In genomic region chr4:56757821-56758400, GRCh38 we compare ENCODE assay signal across 1 cellular context.
TF ChIP-seq lines count a peak whose summit lies in the region.

No MANE protein-coding gene starts in this region.

TF ChIP-seq in GM12878, 131 proteins besides CTCF, POLR2A, EP300 and RAD21 (continued from another document and continues in another):
- TF ChIP-seq CEBPB (IDR thresholded peaks at IDR 0.05; ENCODE audit: borderline replicate concordance in 1 of 2, low read depth in 2 of 2, low read length in 2 of 2) (no peak), RBBP5 (conservative IDR thresholded peaks at IDR 0.05) (0 out of 2 replicates have a peak, but pooled peaks have one; percentile 50), BMI1 (IDR thresholded peaks at IDR 0.05; ENCODE audit: borderline replicate concordance) (no peak), KAT2A (conservative IDR thresholded peaks at IDR 0.05; ENCODE audit: control insufficient read depth, low read depth, low read length) (no peak), TBL1XR1 (IDR thresholded peaks at IDR 0.05; ENCODE audit: low read depth, low read length) (peak; percentile 73), RUNX3 (IDR thresholded peaks at IDR 0.05; ENCODE audit: low read length) (peak; percentile 95), RELB (IDR thresholded peaks at IDR 0.05; ENCODE audit: low read depth) (peak; percentile 34; the same call in 1 of the 2 replicates), ZNF207 (IDR thresholded peaks at IDR 0.05; ENCODE audit: borderline replicate concordance) (no peak), ZNF217 (IDR thresholded peaks at IDR 0.05) (no peak), SMAD5 (IDR thresholded peaks at IDR 0.05; ENCODE audit: low read depth) (no peak; the same call in 1 of the 2 replicates), USF2 (IDR thresholded peaks at IDR 0.05; ENCODE audit: borderline replicate concordance, low read depth, low read length) (no peak), EZH2 (IDR thresholded peaks at IDR 0.05; ENCODE audit: borderline replicate concordance, control insufficient read depth, low read depth, low read length) (no peak), NKRF (conservative IDR thresholded peaks at IDR 0.05) (no peak), SREBF1 (IDR thresholded peaks at IDR 0.05; ENCODE audit: low read length) (no peak), SMAD1 (IDR thresholded peaks at IDR 0.05; ENCODE audit: low read depth, partially characterized antibody) (no peak), GABPA (IDR thresholded peaks at IDR 0.05; ENCODE audit: low read depth) (no peak), ZNF384 (IDR thresholded peaks at IDR 0.05; ENCODE audit: borderline replicate concordance, low read depth, low read length) (peak; percentile 46; the same call in 1 of the 2 replicates), BRCA1 (IDR thresholded peaks at IDR 0.05; ENCODE audit: low read depth, low read length) (no peak), SMC3 (IDR thresholded peaks at IDR 0.05; ENCODE audit: borderline replicate concordance, low read length) (peak; percentile 22; the same call in 1 of the 2 replicates), ATF3 (IDR thresholded peaks at IDR 0.05; ENCODE audit: borderline replicate concordance, extremely low read depth, low read depth, low read length) (no peak), IKZF2 (IDR thresholded peaks at IDR 0.05) (peak in 1 of 2 experiments; percentile 44; a peak in 1 of 4 replicates), IRF4 (IDR thresholded peaks at IDR 0.05; ENCODE audit: low read depth, low read length) (no peak), ZSCAN29 (IDR thresholded peaks at IDR 0.05) (no peak), MEF2B (IDR thresholded peaks at IDR 0.05; ENCODE audit: partially characterized antibody, poor library complexity, severe bottlenecking) (peak; percentile 72), SMARCA5 (IDR thresholded peaks at IDR 0.05) (no peak), USF1 (IDR thresholded peaks at IDR 0.05; ENCODE audit: borderline replicate concordance, extremely low read length, insufficient read depth, low read depth, low read length) (no peak), HDAC2 (IDR thresholded peaks at IDR 0.05) (no peak), TAF1 (IDR thresholded peaks at IDR 0.05; ENCODE audit: borderline replicate concordance, low read depth, low read length) (peak; percentile 64; the same call in 1 of the 2 replicates), YY1 (IDR thresholded peaks at IDR 0.05; ENCODE audit: low read depth, low read length) (no peak), HDGF (IDR thresholded peaks at IDR 0.05) (no peak), STAT3 (IDR thresholded peaks at IDR 0.05; ENCODE audit: low read depth, low read length) (no peak), MLLT1 (IDR thresholded peaks at IDR 0.05) (no peak), SP1 (IDR thresholded peaks at IDR 0.05; ENCODE audit: low read depth, low read length) (no peak)
- TF ChIP-seq, protein P1, sequence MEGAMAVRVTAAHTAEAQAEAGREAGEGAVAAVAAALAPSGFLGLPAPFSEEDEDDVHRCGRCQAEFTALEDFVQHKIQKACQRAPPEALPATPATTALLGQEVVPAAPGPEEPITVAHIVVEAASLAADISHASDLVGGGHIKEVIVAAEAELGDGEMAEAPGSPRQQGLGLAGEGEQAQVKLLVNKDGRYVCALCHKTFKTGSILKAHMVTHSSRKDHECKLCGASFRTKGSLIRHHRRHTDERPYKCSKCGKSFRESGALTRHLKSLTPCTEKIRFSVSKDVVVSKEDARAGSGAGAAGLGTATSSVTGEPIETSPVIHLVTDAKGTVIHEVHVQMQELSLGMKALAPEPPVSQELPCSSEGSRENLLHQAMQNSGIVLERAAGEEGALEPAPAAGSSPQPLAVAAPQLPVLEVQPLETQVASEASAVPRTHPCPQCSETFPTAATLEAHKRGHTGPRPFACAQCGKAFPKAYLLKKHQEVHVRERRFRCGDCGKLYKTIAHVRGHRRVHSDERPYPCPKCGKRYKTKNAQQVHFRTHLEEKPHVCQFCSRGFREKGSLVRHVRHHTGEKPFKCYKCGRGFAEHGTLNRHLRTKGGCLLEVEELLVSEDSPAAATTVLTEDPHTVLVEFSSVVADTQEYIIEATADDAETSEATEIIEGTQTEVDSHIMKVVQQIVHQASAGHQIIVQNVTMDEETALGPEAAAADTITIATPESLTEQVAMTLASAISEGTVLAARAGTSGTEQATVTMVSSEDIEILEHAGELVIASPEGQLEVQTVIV (IDR thresholded peaks at IDR 0.05; ENCODE audit: borderline replicate concordance, partially characterized antibody): no peak
- TF ChIP-seq, protein P2, sequence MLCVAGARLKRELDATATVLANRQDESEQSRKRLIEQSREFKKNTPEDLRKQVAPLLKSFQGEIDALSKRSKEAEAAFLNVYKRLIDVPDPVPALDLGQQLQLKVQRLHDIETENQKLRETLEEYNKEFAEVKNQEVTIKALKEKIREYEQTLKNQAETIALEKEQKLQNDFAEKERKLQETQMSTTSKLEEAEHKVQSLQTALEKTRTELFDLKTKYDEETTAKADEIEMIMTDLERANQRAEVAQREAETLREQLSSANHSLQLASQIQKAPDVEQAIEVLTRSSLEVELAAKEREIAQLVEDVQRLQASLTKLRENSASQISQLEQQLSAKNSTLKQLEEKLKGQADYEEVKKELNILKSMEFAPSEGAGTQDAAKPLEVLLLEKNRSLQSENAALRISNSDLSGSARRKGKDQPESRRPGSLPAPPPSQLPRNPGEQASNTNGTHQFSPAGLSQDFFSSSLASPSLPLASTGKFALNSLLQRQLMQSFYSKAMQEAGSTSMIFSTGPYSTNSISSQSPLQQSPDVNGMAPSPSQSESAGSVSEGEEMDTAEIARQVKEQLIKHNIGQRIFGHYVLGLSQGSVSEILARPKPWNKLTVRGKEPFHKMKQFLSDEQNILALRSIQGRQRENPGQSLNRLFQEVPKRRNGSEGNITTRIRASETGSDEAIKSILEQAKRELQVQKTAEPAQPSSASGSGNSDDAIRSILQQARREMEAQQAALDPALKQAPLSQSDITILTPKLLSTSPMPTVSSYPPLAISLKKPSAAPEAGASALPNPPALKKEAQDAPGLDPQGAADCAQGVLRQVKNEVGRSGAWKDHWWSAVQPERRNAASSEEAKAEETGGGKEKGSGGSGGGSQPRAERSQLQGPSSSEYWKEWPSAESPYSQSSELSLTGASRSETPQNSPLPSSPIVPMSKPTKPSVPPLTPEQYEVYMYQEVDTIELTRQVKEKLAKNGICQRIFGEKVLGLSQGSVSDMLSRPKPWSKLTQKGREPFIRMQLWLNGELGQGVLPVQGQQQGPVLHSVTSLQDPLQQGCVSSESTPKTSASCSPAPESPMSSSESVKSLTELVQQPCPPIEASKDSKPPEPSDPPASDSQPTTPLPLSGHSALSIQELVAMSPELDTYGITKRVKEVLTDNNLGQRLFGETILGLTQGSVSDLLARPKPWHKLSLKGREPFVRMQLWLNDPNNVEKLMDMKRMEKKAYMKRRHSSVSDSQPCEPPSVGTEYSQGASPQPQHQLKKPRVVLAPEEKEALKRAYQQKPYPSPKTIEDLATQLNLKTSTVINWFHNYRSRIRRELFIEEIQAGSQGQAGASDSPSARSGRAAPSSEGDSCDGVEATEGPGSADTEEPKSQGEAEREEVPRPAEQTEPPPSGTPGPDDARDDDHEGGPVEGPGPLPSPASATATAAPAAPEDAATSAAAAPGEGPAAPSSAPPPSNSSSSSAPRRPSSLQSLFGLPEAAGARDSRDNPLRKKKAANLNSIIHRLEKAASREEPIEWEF (IDR thresholded peaks at IDR 0.05; ENCODE audit: insufficient replicate concordance, low read depth, low read length): no peak
- TF ChIP-seq, protein P3, sequence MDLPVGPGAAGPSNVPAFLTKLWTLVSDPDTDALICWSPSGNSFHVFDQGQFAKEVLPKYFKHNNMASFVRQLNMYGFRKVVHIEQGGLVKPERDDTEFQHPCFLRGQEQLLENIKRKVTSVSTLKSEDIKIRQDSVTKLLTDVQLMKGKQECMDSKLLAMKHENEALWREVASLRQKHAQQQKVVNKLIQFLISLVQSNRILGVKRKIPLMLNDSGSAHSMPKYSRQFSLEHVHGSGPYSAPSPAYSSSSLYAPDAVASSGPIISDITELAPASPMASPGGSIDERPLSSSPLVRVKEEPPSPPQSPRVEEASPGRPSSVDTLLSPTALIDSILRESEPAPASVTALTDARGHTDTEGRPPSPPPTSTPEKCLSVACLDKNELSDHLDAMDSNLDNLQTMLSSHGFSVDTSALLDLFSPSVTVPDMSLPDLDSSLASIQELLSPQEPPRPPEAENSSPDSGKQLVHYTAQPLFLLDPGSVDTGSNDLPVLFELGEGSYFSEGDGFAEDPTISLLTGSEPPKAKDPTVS (IDR thresholded peaks at IDR 0.05; ENCODE audit: low read depth, low read length): no peak
- TF ChIP-seq, protein P4, sequence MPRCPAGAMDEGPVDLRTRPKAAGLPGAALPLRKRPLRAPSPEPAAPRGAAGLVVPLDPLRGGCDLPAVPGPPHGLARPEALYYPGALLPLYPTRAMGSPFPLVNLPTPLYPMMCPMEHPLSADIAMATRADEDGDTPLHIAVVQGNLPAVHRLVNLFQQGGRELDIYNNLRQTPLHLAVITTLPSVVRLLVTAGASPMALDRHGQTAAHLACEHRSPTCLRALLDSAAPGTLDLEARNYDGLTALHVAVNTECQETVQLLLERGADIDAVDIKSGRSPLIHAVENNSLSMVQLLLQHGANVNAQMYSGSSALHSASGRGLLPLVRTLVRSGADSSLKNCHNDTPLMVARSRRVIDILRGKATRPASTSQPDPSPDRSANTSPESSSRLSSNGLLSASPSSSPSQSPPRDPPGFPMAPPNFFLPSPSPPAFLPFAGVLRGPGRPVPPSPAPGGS (IDR thresholded peaks at IDR 0.05; ENCODE audit: borderline replicate concordance, insufficient read depth, low read depth, low read length, poor library complexity, severe bottlenecking): peak; percentile 28
- TF ChIP-seq, protein P5, sequence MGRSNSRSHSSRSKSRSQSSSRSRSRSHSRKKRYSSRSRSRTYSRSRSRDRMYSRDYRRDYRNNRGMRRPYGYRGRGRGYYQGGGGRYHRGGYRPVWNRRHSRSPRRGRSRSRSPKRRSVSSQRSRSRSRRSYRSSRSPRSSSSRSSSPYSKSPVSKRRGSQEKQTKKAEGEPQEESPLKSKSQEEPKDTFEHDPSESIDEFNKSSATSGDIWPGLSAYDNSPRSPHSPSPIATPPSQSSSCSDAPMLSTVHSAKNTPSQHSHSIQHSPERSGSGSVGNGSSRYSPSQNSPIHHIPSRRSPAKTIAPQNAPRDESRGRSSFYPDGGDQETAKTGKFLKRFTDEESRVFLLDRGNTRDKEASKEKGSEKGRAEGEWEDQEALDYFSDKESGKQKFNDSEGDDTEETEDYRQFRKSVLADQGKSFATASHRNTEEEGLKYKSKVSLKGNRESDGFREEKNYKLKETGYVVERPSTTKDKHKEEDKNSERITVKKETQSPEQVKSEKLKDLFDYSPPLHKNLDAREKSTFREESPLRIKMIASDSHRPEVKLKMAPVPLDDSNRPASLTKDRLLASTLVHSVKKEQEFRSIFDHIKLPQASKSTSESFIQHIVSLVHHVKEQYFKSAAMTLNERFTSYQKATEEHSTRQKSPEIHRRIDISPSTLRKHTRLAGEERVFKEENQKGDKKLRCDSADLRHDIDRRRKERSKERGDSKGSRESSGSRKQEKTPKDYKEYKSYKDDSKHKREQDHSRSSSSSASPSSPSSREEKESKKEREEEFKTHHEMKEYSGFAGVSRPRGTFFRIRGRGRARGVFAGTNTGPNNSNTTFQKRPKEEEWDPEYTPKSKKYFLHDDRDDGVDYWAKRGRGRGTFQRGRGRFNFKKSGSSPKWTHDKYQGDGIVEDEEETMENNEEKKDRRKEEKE (IDR thresholded peaks at IDR 0.05): no peak
